33 cellular contexts compared by ENCODE assay signal in the genomic region with DNA sequence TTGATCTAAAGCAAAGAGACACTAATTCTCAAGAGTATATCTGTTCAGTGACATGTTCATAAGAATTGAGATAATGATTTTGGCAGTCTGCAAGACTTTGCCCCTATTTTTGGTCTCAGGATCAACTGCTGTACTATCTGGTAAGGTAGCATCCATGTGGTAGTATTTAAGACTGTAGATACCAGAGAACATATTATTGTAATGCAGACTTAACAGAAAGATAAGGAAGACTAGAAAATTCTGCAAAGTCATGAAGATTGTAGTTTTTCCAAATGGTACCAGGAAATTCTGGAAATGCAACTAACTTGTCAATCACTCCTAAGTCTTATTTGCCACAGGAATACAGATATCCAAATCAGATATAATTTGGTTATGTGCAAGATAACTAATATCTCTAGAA.
"Had no signal": no experiment of that assay in that cellular context is flagged by ENCODE, and none has a peak within 500 bp of the region (broad histone marks: within the 10 kb centered on the region; RNA-seq: fewer than 3 reads in every experiment).

No MANE protein-coding gene starts in this region.

- H3K9me3 Mint-ChIP-seq: T-helper 2 cell treated with Interferon-gamma antibody and Interleukin-4, amounts not matched to agents 5 μg/mL and 100 μg/mL, for 36 hours had no signal

- ATAC-seq: activated CD4-positive, alpha-beta T cell treated with anti-CD3 and anti-CD28 coated beads for 36 hours; activated naive CD4-positive, alpha-beta T cell treated with anti-CD3 and anti-CD28 coated beads, Interleukin-2, amount 50 U/mL, for 72 hours; activated T-cell treated with anti-CD3 and anti-CD28 coated beads, Interleukin-2, amount 50 U/mL, for 72 hours; esophagus mucosa; gastroesophageal sphincter; heart right ventricle; T-helper 17 cell had no signal

- H3K4me1 Mint-ChIP-seq: activated CD4-positive, alpha-beta memory T cell treated with anti-CD3 and anti-CD28 coated beads, Interleukin-2, amount 10 ng/mL, durations not matched to agents 7 days and 5 days; activated CD4-positive, alpha-beta T cell treated with anti-CD3 and anti-CD28 coated beads, Interleukin-2, amount 10 ng/mL, durations not matched to agents 7 days and 5 days; activated naive CD4-positive, alpha-beta T cell treated with anti-CD3 and anti-CD28 coated beads, Interleukin-2, amount 10 ng/mL, durations not matched to agents 7 days and 5 days; brain had no signal

- H3K4me3 ChIP-seq: ascending aorta, breast epithelium, cardiac muscle cell, colonic mucosa, gastroesophageal sphincter, heart right ventricle had no signal

- H3K36me3 ChIP-seq: ascending aorta, breast epithelium, cardiac muscle cell, colonic mucosa, gastroesophageal sphincter, heart right ventricle, WERI-Rb-1 had no signal

- H3K27me3 Mint-ChIP-seq: activated CD4-positive, alpha-beta memory T cell treated with anti-CD3 and anti-CD28 coated beads, Interleukin-2, amount 10 ng/mL, durations not matched to agents 7 days and 5 days; activated CD4-positive, alpha-beta T cell treated with anti-CD3 and anti-CD28 coated beads for 36 hours; activated CD4-positive, alpha-beta T cell treated with anti-CD3 and anti-CD28 coated beads, Interleukin-2, amount 10 ng/mL, durations not matched to agents 7 days and 5 days; activated naive CD4-positive, alpha-beta T cell treated with anti-CD3 and anti-CD28 coated beads, Interleukin-2, amount 10 ng/mL, durations not matched to agents 7 days and 5 days; activated naive CD8-positive, alpha-beta T cell treated with anti-CD3 and anti-CD28 coated beads, Interleukin-2, amount 10 ng/mL, durations not matched to agents 7 days and 5 days; activated T-cell treated with anti-CD3 and anti-CD28 coated beads, Interleukin-2, amount 50 U/mL, for 24 hours; brain; T-helper 17 cell had no signal

- H3K27me3 ChIP-seq: ascending aorta, breast epithelium, cardiac muscle cell, colonic mucosa, gastroesophageal sphincter, heart right ventricle had no signal

- H3K27ac Mint-ChIP-seq: activated CD4-positive, alpha-beta memory T cell treated with anti-CD3 and anti-CD28 coated beads, Interleukin-2, amount 10 ng/mL, durations not matched to agents 7 days and 5 days; activated CD4-positive, alpha-beta T cell treated with anti-CD3 and anti-CD28 coated beads for 36 hours; activated CD4-positive, alpha-beta T cell treated with anti-CD3 and anti-CD28 coated beads, Interleukin-2, amount 10 ng/mL, durations not matched to agents 7 days and 5 days; activated naive CD4-positive, alpha-beta T cell treated with anti-CD3 and anti-CD28 coated beads, Interleukin-2, amount 10 ng/mL, durations not matched to agents 7 days and 5 days; activated naive CD4-positive, alpha-beta T cell treated with anti-CD3 and anti-CD28 coated beads, Interleukin-2, amount 50 U/mL, for 72 hours; activated naive CD8-positive, alpha-beta T cell treated with anti-CD3 and anti-CD28 coated beads, Interleukin-2, amount 10 ng/mL, durations not matched to agents 7 days and 5 days; activated T-cell treated with anti-CD3 and anti-CD28 coated beads, Interleukin-2, amount 50 U/mL, for 24 hours; activated T-cell treated with anti-CD3 and anti-CD28 coated beads, Interleukin-2, amount 50 U/mL, for 72 hours; brain; T-helper 17 cell; T-helper 2 cell treated with Interferon-gamma antibody and Interleukin-4, amounts not matched to agents 5 μg/mL and 100 μg/mL, for 36 hours had no signal

- H3K4me1 ChIP-seq: ascending aorta, breast epithelium, colonic mucosa, gastroesophageal sphincter had no signal

- H3K27ac ChIP-seq: ascending aorta, breast epithelium, cardiac muscle cell, colonic mucosa, epithelial cell of prostate, gastroesophageal sphincter, heart right ventricle, WERI-Rb-1 had no signal

- DNase-seq: activated CD4-positive, alpha-beta memory T cell treated with anti-CD3 and anti-CD28 coated beads, Interleukin-2, amount 10 ng/mL, durations not matched to agents 7 days and 5 days; activated CD4-positive, alpha-beta T cell treated with anti-CD3 and anti-CD28 coated beads for 36 hours; activated CD4-positive, alpha-beta T cell treated with anti-CD3 and anti-CD28 coated beads, Interleukin-2, amount 10 ng/mL, durations not matched to agents 7 days and 5 days; activated CD4-positive, alpha-beta T cell treated with anti-CD3 and anti-CD28 coated beads, Interleukin-2, amount 50 U/mL, for 4 hours; activated CD4-positive, CD25-positive, alpha-beta regulatory T cell; activated CD4-positive, CD25-positive, alpha-beta regulatory T cell treated with anti-CD3 and anti-CD28 coated beads, Interleukin-2, amount 50 U/mL, for 72 hours; activated CD8-positive, alpha-beta memory T cell treated with anti-CD3 and anti-CD28 coated beads, Interleukin-2, amount 50 U/mL, for 48 hours; activated gamma-delta T cell; activated naive CD4-positive, alpha-beta T cell; activated naive CD4-positive, alpha-beta T cell treated with anti-CD3 and anti-CD28 coated beads, Interleukin-2, amount 10 ng/mL, durations not matched to agents 7 days and 5 days; activated naive CD8-positive, alpha-beta T cell treated with anti-CD3 and anti-CD28 coated beads, Interleukin-2, amount 10 ng/mL, durations not matched to agents 7 days and 5 days; activated T-cell treated with anti-CD3 and anti-CD28 coated beads for 4 hours; activated T-cell treated with anti-CD3 and anti-CD28 coated beads, Interleukin-2, amount 50 U/mL, for 24 hours; activated T-cell treated with anti-CD3 and anti-CD28 coated beads, Interleukin-2, amount 50 U/mL, for 72 hours; central memory CD4-positive, alpha-beta T cell; cerebellar nuclear complex; colonic mucosa; effector CD8-positive, alpha-beta T cell; foreskin melanocyte; heart right ventricle; T-helper 1 cell; T-helper 17 cell; T1000; WERI-Rb-1 had no signal

- H3K4me3 Mint-ChIP-seq: activated CD4-positive, alpha-beta memory T cell treated with anti-CD3 and anti-CD28 coated beads, Interleukin-2, amount 10 ng/mL, durations not matched to agents 7 days and 5 days; activated CD4-positive, alpha-beta T cell treated with anti-CD3 and anti-CD28 coated beads for 36 hours; activated CD4-positive, alpha-beta T cell treated with anti-CD3 and anti-CD28 coated beads, Interleukin-2, amount 10 ng/mL, durations not matched to agents 7 days and 5 days; activated naive CD4-positive, alpha-beta T cell treated with anti-CD3 and anti-CD28 coated beads, Interleukin-2, amount 10 ng/mL, durations not matched to agents 7 days and 5 days; activated naive CD8-positive, alpha-beta T cell treated with anti-CD3 and anti-CD28 coated beads, Interleukin-2, amount 10 ng/mL, durations not matched to agents 7 days and 5 days; activated T-cell treated with anti-CD3 and anti-CD28 coated beads, Interleukin-2, amount 50 U/mL, for 24 hours; activated T-cell treated with anti-CD3 and anti-CD28 coated beads, Interleukin-2, amount 50 U/mL, for 72 hours; brain; T-helper 17 cell; T-helper 2 cell treated with Interferon-gamma antibody and Interleukin-4, amounts not matched to agents 5 μg/mL and 100 μg/mL, for 36 hours had no signal

- H3K9me3 ChIP-seq: ascending aorta, breast epithelium, colonic mucosa, gastroesophageal sphincter, heart right ventricle had no signal
